In the genomic region with DNA sequence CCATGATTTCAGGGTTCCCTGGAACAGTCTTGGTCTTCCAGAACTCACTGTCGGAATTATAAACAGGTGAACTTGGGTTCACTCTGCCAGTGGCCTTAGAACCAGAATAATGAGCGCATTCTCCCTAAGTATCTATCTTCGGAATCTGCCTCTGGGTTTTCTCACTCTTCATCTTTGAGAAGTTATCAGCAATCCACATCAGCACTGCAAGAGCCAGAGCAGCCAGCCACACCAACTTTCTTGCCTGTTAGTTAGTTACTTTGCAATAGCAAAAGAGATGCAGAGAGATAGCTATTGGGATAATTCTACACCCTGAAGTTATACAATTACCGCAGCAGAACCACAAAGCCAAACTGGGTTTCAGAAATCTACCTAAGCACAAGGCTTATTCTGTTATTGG, we compare ENCODE assay signal across 12 cellular contexts.
"Had no signal": no experiment of that assay in that cellular context is flagged by ENCODE, and none has a peak within 500 bp of the region (broad histone marks: within the 10 kb centered on the region; RNA-seq: fewer than 3 reads in every experiment).

No MANE protein-coding gene starts in this region.

- H3K4me3 ChIP-seq: esophagus squamous epithelium, sigmoid colon, tibial nerve had no signal

- ATAC-seq: activated CD8-positive, alpha-beta T cell treated with anti-CD3 and anti-CD28 coated beads, Interleukin-2, amount 10 ng/mL, durations not matched to agents 7 days and 5 days; stimulated activated naive B cell treated with anti-CD40 and anti-IgM and Interleukin-4, amounts not matched to agents 10 μg/mL and 1 μg/mL and 100 μg/mL, for 72 hours had no signal

- H3K27ac Mint-ChIP-seq: activated CD8-positive, alpha-beta T cell treated with anti-CD3 and anti-CD28 coated beads, Interleukin-2, amount 10 ng/mL, durations not matched to agents 7 days and 5 days; activated naive CD4-positive, alpha-beta T cell treated with anti-CD3 and anti-CD28 coated beads, Interleukin-2, amount 50 U/mL, for 24 hours; nephron progenitor cell; stimulated activated naive B cell treated with anti-CD40 and anti-IgM and Interleukin-4, amounts not matched to agents 10 μg/mL and 1 μg/mL and 100 μg/mL, for 72 hours had no signal

- H3K4me1 ChIP-seq: tibial nerve had no signal

- H3K27me3 ChIP-seq: esophagus squamous epithelium, sigmoid colon, tibial nerve had no signal

- H3K9me3 ChIP-seq: esophagus squamous epithelium, sigmoid colon, tibial nerve had no signal

- H3K4me3 Mint-ChIP-seq: activated CD8-positive, alpha-beta T cell treated with anti-CD3 and anti-CD28 coated beads, Interleukin-2, amount 10 ng/mL, durations not matched to agents 7 days and 5 days; activated naive CD4-positive, alpha-beta T cell treated with anti-CD3 and anti-CD28 coated beads, Interleukin-2, amount 50 U/mL, for 24 hours; brain; nephron progenitor cell; stimulated activated naive B cell treated with anti-CD40 and anti-IgM and Interleukin-4, amounts not matched to agents 10 μg/mL and 1 μg/mL and 100 μg/mL, for 72 hours had no signal

- DNase-seq: activated CD8-positive, alpha-beta T cell treated with anti-CD3 and anti-CD28 coated beads, Interleukin-2, amount 10 ng/mL, durations not matched to agents 7 days and 5 days; amygdala; esophagus squamous epithelium; foreskin fibroblast; nephron progenitor cell; sigmoid colon; stimulated activated CD4-positive, alpha-beta T cell treated with anti-CD3 and anti-CD28 coated beads, Interleukin-2, amount 100 ng/mL, for 24 hours; stimulated activated naive B cell treated with anti-CD40 and anti-IgM and Interleukin-4, amounts not matched to agents 10 μg/mL and 1 μg/mL and 100 μg/mL, for 72 hours; T-helper 1 cell had no signal

- H3K9me3 Mint-ChIP-seq: activated naive CD4-positive, alpha-beta T cell treated with anti-CD3 and anti-CD28 coated beads, Interleukin-2, amount 50 U/mL, for 24 hours; brain; nephron progenitor cell; stimulated activated naive B cell treated with anti-CD40 and anti-IgM and Interleukin-4, amounts not matched to agents 10 μg/mL and 1 μg/mL and 100 μg/mL, for 72 hours had no signal

- H3K27me3 Mint-ChIP-seq: activated naive CD4-positive, alpha-beta T cell treated with anti-CD3 and anti-CD28 coated beads, Interleukin-2, amount 50 U/mL, for 24 hours; brain; stimulated activated naive B cell treated with anti-CD40 and anti-IgM and Interleukin-4, amounts not matched to agents 10 μg/mL and 1 μg/mL and 100 μg/mL, for 72 hours had no signal

- H3K27ac ChIP-seq: esophagus squamous epithelium, sigmoid colon, tibial nerve had no signal
